In the genomic region with DNA sequence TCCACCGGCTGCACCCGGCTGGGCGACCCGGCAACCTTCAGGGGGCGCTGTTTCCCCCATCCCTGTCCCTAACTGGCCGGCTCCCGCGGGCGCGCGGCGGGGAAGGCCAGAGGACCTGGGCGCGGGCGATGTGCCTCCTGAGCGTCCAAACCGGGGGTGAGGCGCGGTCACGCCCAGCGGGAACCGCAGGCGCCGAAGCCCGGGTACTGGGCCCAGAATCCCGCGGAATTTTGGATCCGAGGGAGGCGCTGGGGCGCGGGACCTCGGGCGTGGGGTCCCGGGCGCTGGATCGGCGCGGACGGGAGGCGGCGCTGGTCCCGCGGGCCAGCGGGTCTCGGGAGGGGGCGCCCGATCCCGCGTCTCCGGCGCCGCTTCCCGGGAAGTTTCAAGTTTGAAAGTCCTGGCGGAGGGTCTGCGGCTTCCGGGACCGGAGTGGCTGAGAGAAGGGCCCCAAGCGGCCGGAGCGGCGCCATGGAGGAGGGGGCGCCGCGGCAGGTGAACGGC, we compare ENCODE assay signal across 9 cellular contexts. TPM values are rescaled to one million over a fixed set of nuclear protein-coding genes. Genes with fewer than 3 reads are reported as not detected.
A peak's percentile ranks its signal among the peaks of the same experiment; 100 is the strongest.
DNase-seq lines count a peak whose midpoint lies in the region; ATAC-seq, FAIRE-seq and TF ChIP-seq lines count a peak whose summit lies in the region.
"Had no signal": no experiment of that assay in that cellular context is flagged by ENCODE, and none has a peak within 500 bp of the region (broad histone marks: within the 10 kb centered on the region; RNA-seq: fewer than 3 reads in every experiment).

A gene (plus strand): TSS at position 59 of the 504 bp plus-strand sequence. CDS start 413 bp downstream, at position 472.

- TF ChIP-seq CTCF in H1 (IDR thresholded peaks at IDR 0.05; ENCODE audit: control extremely low read depth in 1 of 3, insufficient read depth in 1 of 3, low read depth in 1 of 3, low read length in 3 of 3), result peak; percentile 72 to 87 (median 86)

- no peaks in the 10 kb centered on the region for H3K9me3 ChIP-seq in H1 (ENCODE audit: insufficient read depth in 2 of 2, low read depth in 1 of 2, low read length in 1 of 2)
- no peaks in the 10 kb centered on the region for H3K9me3 ChIP-seq in mesodermal cell (ENCODE audit: control insufficient read depth, low read length)

- H3K27ac ChIP-seq in H1 (ENCODE audit: low read depth, low read length) (no peak within 1 kb of the TSS; the same call in 1 of the 2 replicates), mesodermal cell (ENCODE audit: low read depth, low read length, severe bottlenecking) (peak within 1 kb of the TSS; percentile 73)

- H4K20me1 ChIP-seq in H1 (replicated peaks in 1 of 2; ENCODE audit: control insufficient read depth in 1 of 2, insufficient read depth in 2 of 2, low read length in 2 of 2), result peaks cover 2 to 4% of the 10 kb centered on the region in 2 experiments

- no peak within 1 kb of the TSS for H2BK5ac ChIP-seq in H1 (ENCODE audit: low read depth, low read length)

- POLR2A ChIA-PET in H1 (lab: Charles Lee; ENCODE audit: partially characterized antibody), result interaction anchor here (0.6 to 46.1 kb wide), 8 partner anchors 8 to 189 kb away, joined by 3 to 1197 read pairs (median 4); a partner anchor contains a TSS

- H3K4me3 ChIP-seq in H1 (ENCODE audit: extremely low read depth in 1 of 4, insufficient read depth in 2 of 4, low read depth in 3 of 4, low read length in 4 of 4), result peak within 1 kb of the TSS; percentile 51 to 75 (median 65)
- H3K4me3 ChIP-seq in mesodermal cell (ENCODE audit: extremely low read depth, insufficient read depth, low read length, poor library complexity, severe bottlenecking), result peak within 1 kb of the TSS; percentile 86

- H3K9ac ChIP-seq in H1 (replicated peaks in 1 of 4; ENCODE audit: extremely low read depth in 1 of 4, low read depth in 3 of 4, low read length in 3 of 4), result peak within 1 kb of the TSS in 3 of 4 experiments; percentile 29 to 81 (median 46); a peak in 6 of 7 replicates

- CTCF ChIA-PET in H1 (lab: Charles Lee; ENCODE audit: partially characterized antibody), result interaction anchor here (0.6 to 1.4 kb wide), 14 partner anchors 11 to 117 kb away, joined by 3 to 13 read pairs (median 3); no protein-coding TSS in a partner anchor

- no peak within 1 kb of the TSS for H2BK20ac ChIP-seq in H1 (ENCODE audit: low read length)

- 0% methylated on average over 4 of the region's 65 CpGs; no CpG with 5 or more reads in 1 of the 2 experiments for WGBS in H1 (ENCODE audit: extremely low coverage in 1 of 2, insufficient coverage in 1 of 2, insufficient read length in 1 of 2, insufficient replicate concordance in 2 of 2, low coverage in 1 of 2, low lambda C conversion rate in 2 of 2, missing lambda C conversion rate in 1 of 2), 2 experiments
- 0% methylated on average over 57 to 58 of the region's 65 CpGs for WGBS in mesodermal cell (ENCODE audit: insufficient coverage in 2 of 2), 2 experiments

- H3K4me1 ChIP-seq in H1 (replicated peaks in 1 of 4; ENCODE audit: control insufficient read depth in 3 of 4, insufficient read depth in 4 of 4, low read length in 3 of 4) (peaks cover 0 to 4% (median 2%) of the 10 kb centered on the region in 4 experiments; a peak in 3 of 7 replicates), mesodermal cell (ENCODE audit: control insufficient read depth, insufficient read depth, low read length, poor library complexity, severe bottlenecking) (peaks cover 10% of the 10 kb centered on the region)

- H3K18ac ChIP-seq in H1 (ENCODE audit: extremely low read depth, low read length), result peak within 1 kb of the TSS; percentile 78

- H3K4me2 ChIP-seq in H1 (ENCODE audit: insufficient read depth in 1 of 2, low read depth in 2 of 2, low read length in 2 of 2), result peak within 1 kb of the TSS; percentile 72 to 75

- H3K79me1 ChIP-seq in H1 (ENCODE audit: low read depth, low read length), result no peaks in the 10 kb centered on the region

- H3K23me2 ChIP-seq in H1 (ENCODE audit: low read depth, low read length), result peaks cover 7% of the 10 kb centered on the region; the same call in 1 of the 2 replicates

- DNase-seq in AG20443 (ENCODE audit: low spot score), result peak; percentile 97
- peak; percentile 70 for DNase-seq in NCI-H748 treated with DMSO at 0.1 percent for 48 hours (lab: John Stamatoyannopoulos, UW)
- DNase-seq in activated CD8-positive, alpha-beta memory T cell treated with anti-CD3 and anti-CD28 coated beads for 4 hours (ENCODE audit: low read depth in 2 of 2), result peak; percentile 58 to 66
- DNase-seq in H1 (ENCODE audit: low read depth in 1 of 2, low spot score in 2 of 2), result peak; percentile 61 to 99
- DNase-seq in stimulated activated CD8-positive, alpha-beta memory T cell treated with anti-CD3 and anti-CD28 coated beads, Interleukin-15, amount 100 ng/mL, for 48 hours (ENCODE audit: low read depth in 2 of 2), result peak; percentile 81 to 83

- no peak within 1 kb of the TSS for H3K14ac ChIP-seq in H1 (ENCODE audit: insufficient read length)

- peak within 1 kb of the TSS; percentile 87 for H3K56ac ChIP-seq in H1 (replicated peaks; ENCODE audit: insufficient read length, low read depth, low read length)

- TF ChIP-seq POLR2A in H1 (IDR thresholded peaks at IDR 0.05; ENCODE audit: control extremely low read depth in 1 of 2, low read depth in 2 of 2, low read length in 2 of 2), result no peak; a peak in 1 of 3 replicates

- no peak for FAIRE-seq in H1 (lab: Jason Lieb, UNC)
- FAIRE-seq: colon had no signal

- H4K5ac ChIP-seq in H1 (ENCODE audit: insufficient read length, low read depth, low read length), result peak within 1 kb of the TSS; percentile 63

- H3K27me3 ChIP-seq in H1 (replicated peaks in 1 of 4; ENCODE audit: control insufficient read depth in 3 of 4, extremely low read depth in 1 of 4, insufficient read depth in 3 of 4, low read length in 3 of 4), result no peaks in the 10 kb centered on the region

- H2AK5ac ChIP-seq in H1 (ENCODE audit: low read depth, low read length), result peak within 1 kb of the TSS; percentile 88; the same call in 1 of the 2 replicates

- no peak within 1 kb of the TSS for H2BK15ac ChIP-seq in H1 (ENCODE audit: low read length)

- peak within 1 kb of the TSS; percentile 91; the same call in 1 of the 2 replicates for H4K8ac ChIP-seq in H1 (ENCODE audit: extremely low read depth, insufficient read depth, low read length)

- no peaks in the 10 kb centered on the region for H3K79me2 ChIP-seq in H1 (ENCODE audit: control insufficient read depth in 1 of 2, insufficient read depth in 2 of 2, low read length in 2 of 2)

- no peak within 1 kb of the TSS for H4K91ac ChIP-seq in H1 (replicated peaks; ENCODE audit: insufficient read length, low read length)

- H3K4ac ChIP-seq in H1 (replicated peaks; ENCODE audit: insufficient read length, low read depth, low read length), result peak within 1 kb of the TSS; percentile 32

- H2AFZ ChIP-seq in H1 (ENCODE audit: low read length), result peak within 1 kb of the TSS; percentile 24; the same call in 1 of the 2 replicates

- peak; percentile 34 to 46; a peak in 3 of 4 replicates for TF ChIP-seq RAD21 in H1 (IDR thresholded peaks at IDR 0.05 in 1 of 2, conservative IDR thresholded peaks at IDR 0.05 in 1 of 2; ENCODE audit: low read depth in 2 of 2, low read length in 2 of 2)

- peak within 1 kb of the TSS; percentile 68; the same call in 1 of the 2 replicates for H2BK12ac ChIP-seq in H1 (ENCODE audit: low read depth, low read length)

- H2BK120ac ChIP-seq in H1 (replicated peaks; ENCODE audit: low read depth, low read length), result no peak within 1 kb of the TSS

- H3K23ac ChIP-seq in H1 (ENCODE audit: insufficient read length), result no peak within 1 kb of the TSS

- H3K36me3 ChIP-seq in H1 (ENCODE audit: control insufficient read depth in 2 of 4, insufficient read depth in 4 of 4, low read length in 3 of 4), result peaks cover 0 to 5% (median 0%) of the 10 kb centered on the region in 4 experiments; a peak in 2 of 8 replicates
- H3K36me3 ChIP-seq in mesodermal cell (ENCODE audit: control insufficient read depth, insufficient read depth, low read length), result peaks cover 22% of the 10 kb centered on the region

- ATAC-seq in GM18868 (IDR thresholded peaks at IDR 0.05; ENCODE audit: unreplicated experiment), result peak; percentile 72
- peak; percentile 77 for ATAC-seq in HG03175 (IDR thresholded peaks at IDR 0.05; ENCODE audit: unreplicated experiment)

- TF ChIP-seq EP300 in H1 (IDR thresholded peaks at IDR 0.05; ENCODE audit: borderline replicate concordance in 1 of 2, low read depth in 2 of 2, low read length in 2 of 2), result 0 out of 3 replicates have a peak, but pooled peaks of 1 of the 2 experiments have one; percentile 20

TF ChIP-seq in H1, 55 proteins besides CTCF, POLR2A, EP300 and RAD21 (continues in another document):
- TF ChIP-seq CEBPB (IDR thresholded peaks at IDR 0.05; ENCODE audit: low read depth, low read length) (no peak), PHF8 (conservative IDR thresholded peaks at IDR 0.05; ENCODE audit: low read depth, low read length) (peak; percentile 63; the same call in 1 of the 2 replicates), FOSL1 (IDR thresholded peaks at IDR 0.05; ENCODE audit: insufficient read depth, low read depth, low read length) (no peak), ASH2L (IDR thresholded peaks at IDR 0.05; ENCODE audit: low read length) (peak; percentile 69), SUZ12 (IDR thresholded peaks at IDR 0.05; ENCODE audit: low read length) (0 out of 2 replicates have a peak, but pooled peaks have one; percentile 21), YY1 (IDR thresholded peaks at IDR 0.05; ENCODE audit: low read depth, low read length) (no peak), BACH1 (IDR thresholded peaks at IDR 0.05; ENCODE audit: low read length) (peak; percentile 72), RFX5 (IDR thresholded peaks at IDR 0.05; ENCODE audit: borderline replicate concordance, low read depth, low read length) (no peak), JUN (IDR thresholded peaks at IDR 0.05; ENCODE audit: low read depth, low read length) (peak; percentile 11; the same call in 1 of the 2 replicates), CTBP2 (IDR thresholded peaks at IDR 0.05; ENCODE audit: borderline replicate concordance, insufficient read depth, insufficient read length, low read length) (no peak)
- TF ChIP-seq, protein P1, sequence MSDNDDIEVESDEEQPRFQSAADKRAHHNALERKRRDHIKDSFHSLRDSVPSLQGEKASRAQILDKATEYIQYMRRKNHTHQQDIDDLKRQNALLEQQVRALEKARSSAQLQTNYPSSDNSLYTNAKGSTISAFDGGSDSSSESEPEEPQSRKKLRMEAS (IDR thresholded peaks at IDR 0.05), result peak; percentile 49; the same call in 1 of the 2 replicates

RNA-seq across cellular contexts. Expression of the gene that starts here (rescaled TPM):
- 15.2 and 16.3 TPM in 2 replicates for total RNA-seq in H1 (2021; fragmentation: NEBNext Ultra II Directional; extraction: Animal tissue kit (Norgen Biotek cat#: 25700))
- polyA plus RNA-seq in H1 (2011; rRNA removed), result 15.7 and 24.4 TPM in 2 replicates
- polyA plus RNA-seq in H1 (2011; cell fraction: cytosol; rRNA removed), result 20.7 TPM
- 49.0 TPM for polyA plus RNA-seq in H1 (2011; cell fraction: nucleus; rRNA removed)
- 12.4 to 21.9 TPM (median 18.9 TPM) in 4 replicates for polyA plus RNA-seq in H1 (2012, experiment 1 of 2)
- polyA plus RNA-seq in H1 (2012, experiment 2 of 2), result 16.2 TPM
- polyA plus RNA-seq in H1 (2013, experiment 1 of 2), result 11.3 TPM
- polyA plus RNA-seq in H1 (2013, experiment 2 of 2), result 11.3 TPM
- 7.2 and 10.8 TPM in 2 replicates for polyA minus RNA-seq in H1 (2011; rRNA and poly(A)+ RNA removed)
- 15.9 TPM for polyA minus RNA-seq in H1 (2011; cell fraction: cytosol; rRNA and poly(A)+ RNA removed)
- polyA minus RNA-seq in H1 (2011; cell fraction: nucleus; rRNA and poly(A)+ RNA removed), result 11.0 TPM
- 17.2 TPM for polyA plus RNA-seq in mesodermal cell (2013, experiment 1 of 2)
- polyA plus RNA-seq in mesodermal cell (2013, experiment 2 of 2), result 14.0 TPM
